Comparison of ENCODE assay signal across 8 cellular contexts in genomic region chr9:130041648-130042405, GRCh38. TPM values are rescaled to one million over a fixed set of nuclear protein-coding genes. Genes with fewer than 3 reads are reported as not detected.
DNase-seq lines count a peak whose midpoint lies in the region; ATAC-seq, FAIRE-seq and TF ChIP-seq lines count a peak whose summit lies in the region.

No MANE protein-coding gene starts in this region.

- peak overlapping the region; percentile 79 for H3K27ac ChIP-seq in Panc1 (ENCODE audit: low read length)

- TSS peak; percentile 78 for BruUV-seq in Panc1 (replicated peaks; lab: Mats Ljungman, UMichigan)

- intact Hi-C loops in Panc1 (cut with micrococcal nuclease; ENCODE audit: unreplicated experiment) = no loop called here

- no peak for TF ChIP-seq CTCF in Panc1 (IDR thresholded peaks at IDR 0.05)

- H3K36me3 ChIP-seq in Panc1 (ENCODE audit: control insufficient read depth, insufficient read depth, low read length) = peaks cover 3% of the 10 kb centered on the region; the same call in 1 of the 2 replicates
- no peaks in the 10 kb centered on the region for H3K36me3 ChIP-seq in endocrine pancreas (ENCODE audit: control insufficient read depth, insufficient read depth, low read length)

- H3K4me3 ChIP-seq in Panc1 (ENCODE audit: low read depth in 2 of 2, low read length in 2 of 2) = peak overlapping the region; percentile 73 to 82
- H3K4me3 ChIP-seq in endocrine pancreas (ENCODE audit: control insufficient read depth, insufficient read depth, low read length) = peak overlapping the region; percentile 80

- DNase-seq in NCI-H1105 treated with DMSO at 0.1 percent for 48 hours (lab: John Stamatoyannopoulos, UW) (peak; percentile 16), NCI-H1105 (lab: John Stamatoyannopoulos, UW) (no peak), Panc1 (ENCODE audit: low read depth, low spot score) (no peak), myocyte (ENCODE audit: low read depth) (peak; percentile 36), T1000 (lab: John Stamatoyannopoulos, UW) (no peak), GM12891 (ENCODE audit: insufficient read length, low spot score) (no peak), H54 (ENCODE audit: insufficient read length, low spot score) (no peak)

- ATAC-seq in Panc1 = 0 out of 2 replicates have a peak, but pooled peaks have one; percentile 8

- in situ Hi-C loops in Panc1 (cut with HindIII; ENCODE audit: low pct_unique_long_range_greater_than_20kb, low sequenced_read_pairs) = no loop called here

- H3K27me3 ChIP-seq in Panc1 (ENCODE audit: control insufficient read depth, insufficient read depth, low read length) (no peaks in the 10 kb centered on the region), endocrine pancreas (ENCODE audit: control insufficient read depth, insufficient read depth, low read length) (no peaks in the 10 kb centered on the region)

- no peak for FAIRE-seq in GM12891 (lab: Jason Lieb, UNC)
- no peak for FAIRE-seq in H54 (lab: Jason Lieb, UNC)

- no peak for TF ChIP-seq POLR2A in GM12891 (IDR thresholded peaks at IDR 0.05; ENCODE audit: low read depth, low read length)
- no peak for TF ChIP-seq POLR2A in H54 (IDR thresholded peaks at IDR 0.05; ENCODE audit: low read depth, low read length)

- CTCF ChIA-PET in Panc1 (lab: Charles Lee) = interaction anchor here (0.7 kb wide), 2 partner anchors 16 to 31 kb away, joined by 3 to 4 read pairs; no protein-coding TSS in a partner anchor

- no peaks in the 10 kb centered on the region for H3K9me3 ChIP-seq in Panc1 (ENCODE audit: control insufficient read depth, insufficient read depth, low read depth, low read length)
- no peaks in the 10 kb centered on the region for H3K9me3 ChIP-seq in endocrine pancreas (ENCODE audit: control insufficient read depth, low read length)

- H3K4me1 ChIP-seq in Panc1 (ENCODE audit: control insufficient read depth, insufficient read depth, low read length) (peaks cover 25% of the 10 kb centered on the region), endocrine pancreas (ENCODE audit: control insufficient read depth, insufficient read depth, low read length) (peaks cover 4% of the 10 kb centered on the region)

- POLR2A ChIA-PET in Panc1 (lab: Charles Lee) = interaction anchor here (0.6 to 0.7 kb wide), 3 partner anchors 38 to 238 kb away, joined by 3 to 4 read pairs (median 3); no protein-coding TSS in a partner anchor

- H3K9ac ChIP-seq in endocrine pancreas (ENCODE audit: control insufficient read depth, insufficient read depth, low read length) = peak overlapping the region; percentile 8

TF ChIP-seq in GM12891, 5 proteins besides CTCF, POLR2A, EP300 and RAD21:
- TF ChIP-seq SPI1 (IDR thresholded peaks at IDR 0.05; ENCODE audit: low read depth, low read length) = no peak
- no peak for TF ChIP-seq PAX5 (IDR thresholded peaks at IDR 0.05; ENCODE audit: insufficient read depth, low read length, severe bottlenecking)
- no peak; the same call in 1 of the 2 replicates for TF ChIP-seq TAF1 (IDR thresholded peaks at IDR 0.05; ENCODE audit: low read depth, low read length)
- no peak for TF ChIP-seq POU2F2 (IDR thresholded peaks at IDR 0.05; ENCODE audit: low read depth, low read length)
- TF ChIP-seq POLR2AphosphoS5 (IDR thresholded peaks at IDR 0.05; ENCODE audit: low read depth, low read length) = no peak; the same call in 1 of the 2 replicates

RNA-seq across cellular contexts. Expression of gene FNBP1, which starts 1.2 kb away (rescaled TPM):
- 53.6 TPM for total RNA-seq in Panc1 (2021; ENCODE audit: unreplicated experiment)
- 21.0 TPM for polyA plus RNA-seq in Panc1 (2012; ENCODE audit: insufficient read length)
- total RNA-seq in myocyte = 18.2 and 25.3 TPM in 2 replicates
- polyA plus RNA-seq in myocyte (2012) = 19.2 TPM
- 209 TPM for polyA plus RNA-seq in GM12891 (2012; ENCODE audit: low read depth, missing spikeins)

RNA-seq across cellular contexts. Expression of gene GPR107, which starts 11.9 kb away (rescaled TPM):
- 43.0 TPM for total RNA-seq in Panc1 (2021; ENCODE audit: unreplicated experiment)
- polyA plus RNA-seq in Panc1 (2012; ENCODE audit: insufficient read length) = 27.5 TPM
- 23.4 and 27.2 TPM in 2 replicates for total RNA-seq in myocyte
- polyA plus RNA-seq in myocyte (2012) = 37.8 TPM
- polyA plus RNA-seq in GM12891 (2012; ENCODE audit: low read depth, missing spikeins) = 9.8 TPM

Comparison
In these comparisons a context has a peak if more than half of its experiments do, and no peak if none do; other contexts are left out.
1. DNase-seq: peak in NCI-H1105 treated with DMSO at 0.1 percent for 48 hours (single experiment) and myocyte (single experiment); none in NCI-H1105 (single experiment), Panc1 (single experiment), T1000 (single experiment), GM12891 (single experiment) and H54 (single experiment).